Comparison of ENCODE assay signal across 24 cellular contexts in genomic region chr1:230537456-230537855, GRCh38.
A peak's percentile ranks its signal among the peaks of the same experiment; 100 is the strongest.
DNase-seq lines count a peak whose midpoint lies in the region; ATAC-seq and TF ChIP-seq lines count a peak whose summit lies in the region.
"Had no signal": no experiment of that assay in that cellular context is flagged by ENCODE, and none has a peak within 500 bp of the region (broad histone marks: within the 10 kb centered on the region; RNA-seq: fewer than 3 reads in every experiment).

No MANE protein-coding gene starts in this region.

- no CpG with 5 or more reads among the region's 9 CpGs for WGBS in mesendoderm (ENCODE audit: extremely low coverage, insufficient coverage, low lambda C conversion rate)

- H3K36me3 Mint-ChIP-seq in chondrocyte (ENCODE audit: low read depth), result peaks cover 5% of the 10 kb centered on the region
- no peaks in the 10 kb centered on the region for H3K36me3 Mint-ChIP-seq in activated T-helper 1 cell treated with anti-CD3 and anti-CD28 coated beads, Interleukin-12 subunit alpha, Interleukin-12 subunit beta, Interleukin-2, Interleukin-4 antibody, amounts not matched to agents 30 ng/mL and 10 ng/mL and 1 ng/mL, durations not matched to agents 14 hours and 24 hours and 36 hours (ENCODE audit: low read depth)

- H3K27me3 ChIP-seq in Karpas-422 (ENCODE audit: low read length) (no peaks in the 10 kb centered on the region), mesendoderm (ENCODE audit: insufficient read depth, low read length, poor library complexity) (no peaks in the 10 kb centered on the region)
- H3K27me3 ChIP-seq: ascending aorta, transverse colon had no signal

- H2AK5ac ChIP-seq in mesendoderm (ENCODE audit: low read length), result no peak overlapping the region

- no peak overlapping the region for H3K18ac ChIP-seq in mesendoderm (ENCODE audit: low read length)

- no peaks in the 10 kb centered on the region for H3K9me3 ChIP-seq in Karpas-422 (ENCODE audit: low read length)

- no peak overlapping the region for H2AFZ ChIP-seq in Karpas-422 (ENCODE audit: low read length)

- H3K36me3 ChIP-seq in Karpas-422 (ENCODE audit: insufficient read depth, low read length) (no peaks in the 10 kb centered on the region), mesendoderm (ENCODE audit: control insufficient read depth, insufficient read depth, low read length) (no peaks in the 10 kb centered on the region)
- H3K36me3 ChIP-seq: ascending aorta, left ventricle myocardium inferior, transverse colon had no signal

- ATAC-seq in GM19463 (IDR thresholded peaks at IDR 0.05; ENCODE audit: unreplicated experiment), result no peak
- no peak for ATAC-seq in GM19455 (IDR thresholded peaks at IDR 0.05; ENCODE audit: unreplicated experiment)
- ATAC-seq: activated naive CD4-positive, alpha-beta T cell treated with anti-CD3 and anti-CD28 coated beads, Interleukin-2, amount 50 U/mL, for 72 hours had no signal

- H4K5ac ChIP-seq in mesendoderm (ENCODE audit: low read length), result no peak overlapping the region

- H3K27ac Mint-ChIP-seq in chondrocyte (ENCODE audit: unreplicated experiment), result no peak overlapping the region
- H3K27ac Mint-ChIP-seq in activated T-helper 1 cell treated with anti-CD3 and anti-CD28 coated beads, Interleukin-12 subunit alpha, Interleukin-12 subunit beta, Interleukin-2, Interleukin-4 antibody, amounts not matched to agents 30 ng/mL and 10 ng/mL and 1 ng/mL, durations not matched to agents 14 hours and 24 hours and 36 hours, result no peak overlapping the region
- H3K27ac Mint-ChIP-seq: activated CD4-positive, alpha-beta T cell treated with anti-CD3 and anti-CD28 coated beads, Interleukin-2, amount 10 ng/mL, durations not matched to agents 7 days and 5 days; activated naive CD4-positive, alpha-beta T cell treated with anti-CD3 and anti-CD28 coated beads, Interleukin-2, amount 50 U/mL, for 72 hours; naive B cell had no signal

- intact Hi-C loops in activated T-helper 1 cell treated with anti-CD3 and anti-CD28 coated beads, Interleukin-12 subunit alpha, Interleukin-12 subunit beta, Interleukin-2, Interleukin-4 antibody, amounts not matched to agents 30 ng/mL and 10 ng/mL and 1 ng/mL, durations not matched to agents 14 hours and 24 hours and 36 hours (cut with micrococcal nuclease), result no loop called here

- DNase-seq in ELF-1 (ENCODE audit: low read depth, low spot score) (peak; percentile 47), Karpas-422 (peak; percentile 49), chondrocyte (ENCODE audit: low spot score) (no peak), mesendoderm (peak; percentile 60)
- DNase-seq in activated T-helper 1 cell treated with anti-CD3 and anti-CD28 coated beads, Interleukin-12 subunit alpha, Interleukin-12 subunit beta, Interleukin-2, Interleukin-4 antibody, amounts not matched to agents 30 ng/mL and 10 ng/mL and 1 ng/mL, durations not matched to agents 14 hours and 24 hours and 36 hours (ENCODE audit: low spot score), result no peak
- DNase-seq: activated CD4-positive, alpha-beta T cell treated with anti-CD3 and anti-CD28 coated beads, Interleukin-2, amount 10 ng/mL, durations not matched to agents 7 days and 5 days; COR-L47; DMS79 treated with DMSO at 0.1 percent for 48 hours; GOT3; head of caudate nucleus; left ventricle myocardium inferior; naive B cell; NCI-H1092 treated with DMSO at 0.1 percent for 48 hours; NCI-H2029; NCI-H2227 treated with DMSO at 0.1 percent for 48 hours; NCI-H69; SK-N-SH; transverse colon had no signal

- H3K9ac ChIP-seq in Karpas-422 (ENCODE audit: low read length), result no peak overlapping the region
- no peak overlapping the region for H3K9ac ChIP-seq in mesendoderm (ENCODE audit: low read length)
- H3K9ac ChIP-seq: SK-N-SH had no signal

- H3K4me2 ChIP-seq in Karpas-422 (ENCODE audit: low read depth, low read length, poor library complexity, severe bottlenecking) (no peak overlapping the region), mesendoderm (ENCODE audit: low read length) (no peak overlapping the region)
- H3K4me2 ChIP-seq: SK-N-SH had no signal

- no peak overlapping the region for H2BK15ac ChIP-seq in mesendoderm (replicated peaks; ENCODE audit: low read depth)

- H3K4ac ChIP-seq in mesendoderm (ENCODE audit: low read depth, low read length), result no peak overlapping the region

- H3K9me2 ChIP-seq in Karpas-422 (replicated peaks; ENCODE audit: insufficient read depth, low read length), result 0 out of 2 replicates have a peak, but pooled peaks cover 4% of the 10 kb centered on the region
- H3K9me2 ChIP-seq: SK-N-SH had no signal

- H3K4me1 Mint-ChIP-seq in chondrocyte (ENCODE audit: low read depth), result peaks cover 23% of the 10 kb centered on the region
- H3K4me1 Mint-ChIP-seq in activated T-helper 1 cell treated with anti-CD3 and anti-CD28 coated beads, Interleukin-12 subunit alpha, Interleukin-12 subunit beta, Interleukin-2, Interleukin-4 antibody, amounts not matched to agents 30 ng/mL and 10 ng/mL and 1 ng/mL, durations not matched to agents 14 hours and 24 hours and 36 hours (ENCODE audit: low read depth), result peaks cover 9% of the 10 kb centered on the region
- H3K4me1 Mint-ChIP-seq: central memory CD8-positive, alpha-beta T cell; naive B cell had no signal

- peaks cover 16% of the 10 kb centered on the region for H3K9me3 Mint-ChIP-seq in chondrocyte (ENCODE audit: low read depth)
- peaks cover 8% of the 10 kb centered on the region for H3K9me3 Mint-ChIP-seq in activated T-helper 1 cell treated with anti-CD3 and anti-CD28 coated beads, Interleukin-12 subunit alpha, Interleukin-12 subunit beta, Interleukin-2, Interleukin-4 antibody, amounts not matched to agents 30 ng/mL and 10 ng/mL and 1 ng/mL, durations not matched to agents 14 hours and 24 hours and 36 hours

- peaks cover 4% of the 10 kb centered on the region for H3K27me3 Mint-ChIP-seq in chondrocyte (ENCODE audit: low read depth)
- H3K27me3 Mint-ChIP-seq in activated T-helper 1 cell treated with anti-CD3 and anti-CD28 coated beads, Interleukin-12 subunit alpha, Interleukin-12 subunit beta, Interleukin-2, Interleukin-4 antibody, amounts not matched to agents 30 ng/mL and 10 ng/mL and 1 ng/mL, durations not matched to agents 14 hours and 24 hours and 36 hours (ENCODE audit: insufficient read depth), result peaks cover 5% of the 10 kb centered on the region

- H3K79me2 ChIP-seq in Karpas-422 (ENCODE audit: low read length) (no peaks in the 10 kb centered on the region), mesendoderm (ENCODE audit: control insufficient read depth, insufficient read depth, low read length) (no peaks in the 10 kb centered on the region)

- no peak overlapping the region for H2BK120ac ChIP-seq in mesendoderm (ENCODE audit: low read depth, low read length)

- H3K27ac ChIP-seq in Karpas-422 (ENCODE audit: low read length), result no peak overlapping the region
- no peak overlapping the region for H3K27ac ChIP-seq in mesendoderm (ENCODE audit: low read depth, low read length)
- H3K27ac ChIP-seq: ascending aorta, left ventricle myocardium inferior, skin epidermis, transverse colon had no signal

- TF ChIP-seq CTCF in chondrocyte (IDR thresholded peaks at IDR 0.05), result peak; percentile 7

- no peaks in the 10 kb centered on the region for H3K79me1 ChIP-seq in mesendoderm (ENCODE audit: low read length)

- H3K4me3 ChIP-seq in Karpas-422 (ENCODE audit: low read length) (no peak overlapping the region), mesendoderm (ENCODE audit: low read length) (no peak overlapping the region)
- H3K4me3 ChIP-seq: ascending aorta, left ventricle myocardium inferior, skin epidermis, transverse colon had no signal

- no peak overlapping the region for H2BK5ac ChIP-seq in mesendoderm (ENCODE audit: low read length)

- no peaks in the 10 kb centered on the region for H4K20me1 ChIP-seq in Karpas-422 (ENCODE audit: insufficient read depth, low read depth, low read length)

- H4K8ac ChIP-seq in mesendoderm (ENCODE audit: low read depth, low read length), result no peak overlapping the region

- no peak overlapping the region for H3K56ac ChIP-seq in mesendoderm (ENCODE audit: low read length)

- H3K4me3 Mint-ChIP-seq in chondrocyte (ENCODE audit: unreplicated experiment), result no peak overlapping the region
- no peak overlapping the region for H3K4me3 Mint-ChIP-seq in activated T-helper 1 cell treated with anti-CD3 and anti-CD28 coated beads, Interleukin-12 subunit alpha, Interleukin-12 subunit beta, Interleukin-2, Interleukin-4 antibody, amounts not matched to agents 30 ng/mL and 10 ng/mL and 1 ng/mL, durations not matched to agents 14 hours and 24 hours and 36 hours
- H3K4me3 Mint-ChIP-seq: activated CD4-positive, alpha-beta T cell treated with anti-CD3 and anti-CD28 coated beads, Interleukin-2, amount 10 ng/mL, durations not matched to agents 7 days and 5 days; central memory CD8-positive, alpha-beta T cell had no signal

- no peak overlapping the region for H3K23ac ChIP-seq in mesendoderm (ENCODE audit: low read length)

- H3K4me1 ChIP-seq in Karpas-422 (ENCODE audit: low read length) (no peaks in the 10 kb centered on the region), mesendoderm (ENCODE audit: control insufficient read depth, low read depth, low read length) (no peaks in the 10 kb centered on the region)
- H3K4me1 ChIP-seq: ascending aorta, left ventricle myocardium inferior, transverse colon had no signal

Comparison
In these comparisons a context has a peak if more than half of its experiments do, and no peak if none do; other contexts are left out.
1. DNase-seq: peak in ELF-1 (single experiment), Karpas-422 (single experiment) and mesendoderm (single experiment); none in chondrocyte (single experiment) and activated T-helper 1 cell treated with anti-CD3 and anti-CD28 coated beads, Interleukin-12 subunit alpha, Interleukin-12 subunit beta, Interleukin-2, Interleukin-4 antibody, amounts not matched to agents 30 ng/mL and 10 ng/mL and 1 ng/mL, durations not matched to agents 14 hours and 24 hours and 36 hours (single experiment).